8 cellular contexts compared by ENCODE assay signal in the genomic region with DNA sequence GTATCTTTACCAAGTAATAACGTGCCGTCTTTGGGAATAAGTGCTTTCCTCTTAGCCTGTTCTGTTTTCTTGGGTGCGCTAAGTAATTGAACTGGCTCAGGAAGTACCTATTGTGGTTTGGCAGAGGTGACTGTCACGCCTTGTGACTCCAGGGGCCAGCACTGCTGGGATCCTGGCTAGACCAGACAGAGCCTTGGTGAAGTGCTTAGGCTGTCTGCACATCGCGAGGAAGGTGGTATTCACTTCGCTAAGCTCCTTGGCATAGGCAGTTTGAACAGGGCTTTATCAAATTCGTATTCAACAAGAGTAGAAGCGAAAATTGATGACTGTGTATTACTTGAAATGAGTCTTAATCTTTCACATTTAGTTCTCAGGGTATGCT. TPM values are rescaled to one million over a fixed set of nuclear protein-coding genes. Genes with fewer than 3 reads are reported as not detected.
DNase-seq lines count a peak whose midpoint lies in the region; ATAC-seq, FAIRE-seq and TF ChIP-seq lines count a peak whose summit lies in the region.

No MANE protein-coding gene starts in this region.

- peak overlapping the region; percentile 84 for H3K4me3 Mint-ChIP-seq in activated CD4-positive, alpha-beta T cell treated with anti-CD3 and anti-CD28 coated beads, Interleukin-2, amount 10 ng/mL, durations not matched to agents 7 days and 5 days
- no peak overlapping the region for H3K4me3 Mint-ChIP-seq in HFFc6
- H3K4me3 Mint-ChIP-seq in type B pancreatic cell = no peak overlapping the region

- H3K36me3 Mint-ChIP-seq in activated CD4-positive, alpha-beta T cell treated with anti-CD3 and anti-CD28 coated beads, Interleukin-2, amount 10 ng/mL, durations not matched to agents 7 days and 5 days (ENCODE audit: low read depth) = peaks cover 89% of the 10 kb centered on the region
- H3K36me3 Mint-ChIP-seq in HFFc6 (ENCODE audit: low read depth) (peaks cover 76% of the 10 kb centered on the region), type B pancreatic cell (peaks cover 19% of the 10 kb centered on the region)

- TF ChIP-seq POLR2A in HepG2 (IDR thresholded peaks at IDR 0.05; ENCODE audit: insufficient read depth in 1 of 2, low read depth in 2 of 2, low read length in 2 of 2) = no peak

- 25% methylated on average over 8 of the region's 9 CpGs for WGBS in HepG2 (ENCODE audit: low lambda C conversion rate)

- H3K4me1 Mint-ChIP-seq in activated CD4-positive, alpha-beta T cell treated with anti-CD3 and anti-CD28 coated beads, Interleukin-2, amount 10 ng/mL, durations not matched to agents 7 days and 5 days = peaks cover 83% of the 10 kb centered on the region
- H3K4me1 Mint-ChIP-seq in HFFc6 (ENCODE audit: low read depth) (peaks cover 52% of the 10 kb centered on the region), type B pancreatic cell (ENCODE audit: unreplicated experiment) (peaks cover 26% of the 10 kb centered on the region)

- no peak for FAIRE-seq in HepG2 (lab: Jason Lieb, UNC)

- intact Hi-C loops in HepG2 (cut with micrococcal nuclease; ENCODE audit: unreplicated experiment) = no loop called here

- H3K9me3 ChIP-seq in HepG2 (ENCODE audit: low read length) = no peaks in the 10 kb centered on the region

- H3K27ac ChIP-seq in HepG2 (ENCODE audit: extremely low read length, insufficient read depth, low read length) = no peak overlapping the region

- peaks cover 0 to 53% of the 10 kb centered on the region in 2 experiments; a peak in 3 of 5 replicates for H3K27me3 ChIP-seq in HepG2 (ENCODE audit: control insufficient read depth in 1 of 2, insufficient read depth in 2 of 2, low read length in 2 of 2)

- peak; percentile 48 for ATAC-seq in GM18909 (IDR thresholded peaks at IDR 0.05; ENCODE audit: poor library complexity, unreplicated experiment)
- ATAC-seq in HG03064 (IDR thresholded peaks at IDR 0.05; ENCODE audit: low read depth, unreplicated experiment) = peak; percentile 55
- no peak for ATAC-seq in HepG2

- peak overlapping the region; percentile 83 for H3K27ac Mint-ChIP-seq in activated CD4-positive, alpha-beta T cell treated with anti-CD3 and anti-CD28 coated beads, Interleukin-2, amount 10 ng/mL, durations not matched to agents 7 days and 5 days
- H3K27ac Mint-ChIP-seq in HFFc6 (no peak overlapping the region), type B pancreatic cell (no peak overlapping the region)

- H3K9me3 Mint-ChIP-seq in activated CD4-positive, alpha-beta T cell treated with anti-CD3 and anti-CD28 coated beads, Interleukin-2, amount 10 ng/mL, durations not matched to agents 7 days and 5 days = no peaks in the 10 kb centered on the region
- H3K9me3 Mint-ChIP-seq in HFFc6 (no peaks in the 10 kb centered on the region), type B pancreatic cell (peaks cover 7% of the 10 kb centered on the region)

- no peaks in the 10 kb centered on the region for H4K20me1 ChIP-seq in HepG2 (ENCODE audit: insufficient read depth, low read length)

- no peak overlapping the region for H2AFZ ChIP-seq in HepG2 (ENCODE audit: low read length)

- no peak overlapping the region for H3K4me3 ChIP-seq in HepG2 (replicated peaks in 1 of 3; ENCODE audit: insufficient read depth in 1 of 3, low read depth in 2 of 3, low read length in 3 of 3)

- no peak for TF ChIP-seq CTCF in HepG2 (CRISPR knock-in tag; IDR thresholded peaks at IDR 0.05)
- no peak for TF ChIP-seq CTCF in HFFc6 (IDR thresholded peaks at IDR 0.05)
- no peak for TF ChIP-seq CTCF in type B pancreatic cell (conservative IDR thresholded peaks at IDR 0.05)

- POLR2A ChIA-PET in activated CD4-positive, alpha-beta T cell treated with anti-CD3 and anti-CD28 coated beads, Interleukin-2, amount 10 ng/mL, durations not matched to agents 7 days and 5 days (lab: Charles Lee) = interaction anchor here (0.8 kb wide), 1 partner anchor 593 kb away, joined by 10 read pairs; no protein-coding TSS in a partner anchor
- POLR2A ChIA-PET in HepG2 (lab: Yijun Ruan, JAX) = no interaction called here

- H3K27me3 Mint-ChIP-seq in activated CD4-positive, alpha-beta T cell treated with anti-CD3 and anti-CD28 coated beads, Interleukin-2, amount 10 ng/mL, durations not matched to agents 7 days and 5 days = no peaks in the 10 kb centered on the region
- H3K27me3 Mint-ChIP-seq in HFFc6 (ENCODE audit: insufficient read depth) (no peaks in the 10 kb centered on the region), type B pancreatic cell (peaks cover 10% of the 10 kb centered on the region)

- no peak overlapping the region for H3K4me2 ChIP-seq in HepG2 (ENCODE audit: low read depth, low read length)

- H3K9ac ChIP-seq in HepG2 (ENCODE audit: insufficient read depth, low read depth, low read length) = no peak overlapping the region

- DNase-seq in activated CD4-positive, alpha-beta T cell treated with anti-CD3 and anti-CD28 coated beads, Interleukin-2, amount 10 ng/mL, durations not matched to agents 7 days and 5 days = peak; percentile 42
- no peak for DNase-seq in HepG2 (ENCODE audit: low spot score)
- DNase-seq in HFFc6 = no peak
- DNase-seq in ACHN = no peak
- DNase-seq in type B pancreatic cell (ENCODE audit: extremely low spot score, unreplicated experiment) = no peak
- DNase-seq in DMS 273 treated with DMSO at 0.1 percent for 48 hours (lab: John Stamatoyannopoulos, UW) = no peak

- CTCF ChIA-PET in activated CD4-positive, alpha-beta T cell treated with anti-CD3 and anti-CD28 coated beads, Interleukin-2, amount 10 ng/mL, durations not matched to agents 7 days and 5 days (lab: Charles Lee) = interaction anchor here (0.5 to 1.5 kb wide), 4 partner anchors 10 to 117 kb away, joined by 3 to 5 read pairs (median 4); no protein-coding TSS in a partner anchor
- CTCF ChIA-PET in HepG2 (lab: Yijun Ruan, JAX; ENCODE audit: low intra/inter-chr PET ratio, low total read pairs) = no interaction called here

- in situ Hi-C loops in HepG2 (cut with HindIII; ENCODE audit: extremely low pct_ligation_motif_present, low pct_unique_long_range_greater_than_20kb) (no loop called here), ACHN (cut with HindIII; ENCODE audit: low pct_ligation_motif_present, low pct_unique_long_range_greater_than_20kb, low sequenced_read_pairs) (no loop called here)

- TF ChIP-seq EP300 in HepG2 (IDR thresholded peaks at IDR 0.05; ENCODE audit: low read depth in 2 of 2, low read length in 2 of 2) (no peak), HepG2 (CRISPR knock-in tag; IDR thresholded peaks at IDR 0.05; ENCODE audit: borderline replicate concordance) (no peak)

- BruUV-seq in HepG2 (replicated peaks; lab: Mats Ljungman, UMichigan) = no TSS peak

- H3K4me1 ChIP-seq in HepG2 (ENCODE audit: insufficient read depth, low read length) = no peaks in the 10 kb centered on the region

- no peak for TF ChIP-seq RAD21 in HepG2 (CRISPR knock-in tag; IDR thresholded peaks at IDR 0.05)

- no peaks in the 10 kb centered on the region for H3K36me3 ChIP-seq in HepG2 (replicated peaks in 1 of 2; ENCODE audit: control insufficient read depth in 1 of 2, insufficient read depth in 2 of 2, low read length in 2 of 2)

- H3K79me2 ChIP-seq in HepG2 (ENCODE audit: insufficient read depth, low read length) = no peaks in the 10 kb centered on the region

TF ChIP-seq in HepG2, 621 proteins besides CTCF, POLR2A, EP300 and RAD21:
- TF ChIP-seq HCFC1 (IDR thresholded peaks at IDR 0.05; ENCODE audit: low read depth, low read length) = no peak
- TF ChIP-seq MAFF (IDR thresholded peaks at IDR 0.05; ENCODE audit: low read depth, low read length) = peak; percentile 47
- TF ChIP-seq, protein P1, sequence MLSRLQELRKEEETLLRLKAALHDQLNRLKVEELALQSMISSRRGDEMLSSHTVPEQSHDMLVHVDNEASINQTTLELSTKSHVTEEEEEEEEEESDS (CRISPR knock-in tag; IDR thresholded peaks at IDR 0.05; ENCODE audit: borderline replicate concordance) = no peak
- TF ChIP-seq MAFK (conservative IDR thresholded peaks at IDR 0.05 in 1 of 2, IDR thresholded peaks at IDR 0.05 in 1 of 2; ENCODE audit: low read length in 2 of 2) = peak; percentile 53 to 63

RNA-seq across cellular contexts. Expression of a gene that starts 17.6 kb away (rescaled TPM):
- 10 to 100 TPM; 27.1 to 30.8 TPM for total RNA-seq in activated CD4-positive, alpha-beta T cell treated with anti-CD3 and anti-CD28 coated beads, Interleukin-2, amount 10 ng/mL, durations not matched to agents 7 days and 5 days
- total RNA-seq in HepG2 (2016; rRNA removed; fragmentation: Illumina TruSeq; extraction: Trizol) (not detected in 2 replicates), type B pancreatic cell (ENCODE audit: low replicate concordance) (15.5 and 35.5 TPM in 2 replicates)
- not detected in 2 replicates for total RNA-seq in HepG2 (2016; cell fraction: cytosol; rRNA removed; fragmentation: Illumina TruSeq; extraction: Trizol; ENCODE audit: low read depth)
- total RNA-seq in HepG2 (2016; cell fraction: insoluble cytoplasmic fraction; rRNA removed; fragmentation: Illumina TruSeq; extraction: Trizol) = not detected in 2 replicates
- not detected in 2 replicates for total RNA-seq in HepG2 (2016; cell fraction: membrane; rRNA removed; fragmentation: Illumina TruSeq; extraction: Trizol)
- not detected in 2 replicates for total RNA-seq in HepG2 (2016; cell fraction: nucleus; rRNA removed; fragmentation: Illumina TruSeq; extraction: Trizol)
- polyA plus RNA-seq in HepG2 (2011; rRNA removed) = 0.03 and 0.13 TPM in 2 replicates
- not detected in 2 replicates for polyA plus RNA-seq in HepG2 (2011; cell fraction: cytosol; rRNA removed)
- polyA plus RNA-seq in HepG2 (2011; cell fraction: nucleus; rRNA removed) = not detected in 2 replicates
- 0.20 TPM in 1 of 2 replicates, not detected in the other for polyA plus RNA-seq in HepG2 (2012)
- not detected in 2 replicates for polyA plus RNA-seq in HepG2 (2016; cell fraction: cytosol; fragmentation: Illumina TruSeq; extraction: Trizol; ENCODE audit: low read depth)
- not detected in 2 replicates for polyA plus RNA-seq in HepG2 (2016; cell fraction: insoluble cytoplasmic fraction; fragmentation: Illumina TruSeq; extraction: Trizol; ENCODE audit: low read depth)
- polyA plus RNA-seq in HepG2 (2016; cell fraction: membrane; fragmentation: Illumina TruSeq; extraction: Trizol; ENCODE audit: low read depth) = not detected in 2 replicates
- not detected in 2 replicates for polyA plus RNA-seq in HepG2 (2016; cell fraction: nucleus; fragmentation: Illumina TruSeq; extraction: Trizol; ENCODE audit: insufficient read depth, low read depth)
- polyA minus RNA-seq in HepG2 (2011; rRNA and poly(A)+ RNA removed; ENCODE audit: low replicate concordance) = 4.0 TPM in 1 of 2 replicates, not detected in the other
- not detected in 2 replicates for polyA minus RNA-seq in HepG2 (2011; cell fraction: cytosol; rRNA and poly(A)+ RNA removed)
- not detected in 2 replicates for polyA minus RNA-seq in HepG2 (2011; cell fraction: nucleus; rRNA and poly(A)+ RNA removed)
- 10 to 100 TPM in 3 of 6 experiments, 1 to 10 TPM in 3; 8.4 to 12.3 (median 10.3) TPM for total RNA-seq in HFFc6 (2021; fragmentation: NEBNext Ultra II Directional; extraction: Animal tissue kit (Norgen Biotek cat#: 25700))

Comparison
In these comparisons a context has a peak if more than half of its experiments do, and no peak if none do; other contexts are left out.
1. RNA of a gene that starts 17.6 kb away (total RNA-seq): 27.1 to 30.8 TPM in activated CD4-positive, alpha-beta T cell treated with anti-CD3 and anti-CD28 coated beads, Interleukin-2, amount 10 ng/mL, durations not matched to agents 7 days and 5 days, 15.5 to 35.5 TPM in type B pancreatic cell and 8.4 to 12.3 TPM in HFFc6; not detected in HepG2; every median in the first group is over 4 times any median in the second.